ENCODE assay signal across 15 cellular contexts in the genomic region with DNA sequence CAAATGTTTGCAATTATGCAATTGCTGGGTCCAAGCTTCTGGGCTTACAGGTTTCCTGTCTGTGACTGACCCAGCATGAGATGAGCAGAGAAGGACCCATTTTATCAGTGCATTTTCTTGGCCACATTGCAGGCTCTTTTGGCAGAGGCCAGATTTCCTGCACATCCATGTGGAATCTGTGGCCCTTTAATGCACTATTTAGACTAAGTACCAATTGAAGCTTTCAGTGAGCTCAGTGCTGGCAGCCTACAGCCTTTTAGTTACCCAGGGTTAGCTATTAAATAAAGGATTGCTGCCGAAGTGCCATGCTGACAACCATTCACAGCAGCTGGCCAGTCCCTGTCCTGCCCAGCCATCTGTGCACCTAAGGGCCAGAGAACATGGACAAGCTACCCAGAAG.
A peak's percentile ranks its signal among the peaks of the same experiment; 100 is the strongest.
DNase-seq lines count a peak whose midpoint lies in the region; TF ChIP-seq lines count a peak whose summit lies in the region.
"Had no signal": no experiment of that assay in that cellular context is flagged by ENCODE, and none has a peak within 500 bp of the region (broad histone marks: within the 10 kb centered on the region; RNA-seq: fewer than 3 reads in every experiment).

No MANE protein-coding gene starts in this region.

- H3K36me3 Mint-ChIP-seq in activated CD4-positive, alpha-beta T cell treated with anti-CD3 and anti-CD28 coated beads, Interleukin-2, amount 10 ng/mL, durations not matched to agents 24 days and 14 days (ENCODE audit: low read depth) = no peaks in the 10 kb centered on the region
- no peaks in the 10 kb centered on the region for H3K36me3 Mint-ChIP-seq in endodermal cell (ENCODE audit: low read depth)
- H3K36me3 Mint-ChIP-seq: CD4-positive, CD25-positive, alpha-beta regulatory T cell had no signal

- H3K4me3 Mint-ChIP-seq in activated CD4-positive, alpha-beta T cell treated with anti-CD3 and anti-CD28 coated beads, Interleukin-2, amount 10 ng/mL, durations not matched to agents 24 days and 14 days = no peak overlapping the region
- no peak overlapping the region for H3K4me3 Mint-ChIP-seq in endodermal cell
- H3K4me3 Mint-ChIP-seq: CD4-positive, CD25-positive, alpha-beta regulatory T cell; GM23338 had no signal

- TF ChIP-seq CTCF in endodermal cell (conservative IDR thresholded peaks at IDR 0.05) = no peak

- H3K4me3 ChIP-seq in endodermal cell (ENCODE audit: low read length) = no peak overlapping the region
- H3K4me3 ChIP-seq: BLaER1 treated with 17β-estradiol and CSF1 and Interleukin-3, amounts not matched to agents 10 nM and 100 nM; GM12878; GM23338 had no signal

- no peaks in the 10 kb centered on the region for H3K4me1 ChIP-seq in endodermal cell (ENCODE audit: control insufficient read depth, insufficient read depth, low read length)
- H3K4me1 ChIP-seq: BLaER1 treated with 17β-estradiol and CSF1 and Interleukin-3, amounts not matched to agents 10 nM and 100 nM had no signal

- H3K36me3 ChIP-seq in endodermal cell (ENCODE audit: control insufficient read depth, insufficient read depth, low read length) = no peaks in the 10 kb centered on the region
- H3K36me3 ChIP-seq: BLaER1 treated with 17β-estradiol and CSF1 and Interleukin-3, amounts not matched to agents 10 nM and 100 nM had no signal

- H3K9ac ChIP-seq in endodermal cell (ENCODE audit: extremely low read depth, low read length, poor library complexity, severe bottlenecking) = no peak overlapping the region
- H3K9ac ChIP-seq: BLaER1 treated with 17β-estradiol and CSF1 and Interleukin-3, amounts not matched to agents 10 nM and 100 nM had no signal

- H3K27ac ChIP-seq in endodermal cell (ENCODE audit: low read depth, low read length) = no peak overlapping the region
- H3K27ac ChIP-seq: 22Rv1; BLaER1 treated with 17β-estradiol and CSF1 and Interleukin-3, amounts not matched to agents 10 nM and 100 nM; HL-60 had no signal

- H3K27me3 Mint-ChIP-seq in activated CD4-positive, alpha-beta T cell treated with anti-CD3 and anti-CD28 coated beads, Interleukin-2, amount 10 ng/mL, durations not matched to agents 24 days and 14 days = no peaks in the 10 kb centered on the region
- H3K27me3 Mint-ChIP-seq in endodermal cell (ENCODE audit: insufficient read depth) = no peaks in the 10 kb centered on the region

- no peaks in the 10 kb centered on the region for H3K9me3 Mint-ChIP-seq in activated CD4-positive, alpha-beta T cell treated with anti-CD3 and anti-CD28 coated beads, Interleukin-2, amount 10 ng/mL, durations not matched to agents 24 days and 14 days
- H3K9me3 Mint-ChIP-seq in endodermal cell = peaks cover 92% of the 10 kb centered on the region

- H3K27ac Mint-ChIP-seq in activated CD4-positive, alpha-beta T cell treated with anti-CD3 and anti-CD28 coated beads, Interleukin-2, amount 10 ng/mL, durations not matched to agents 24 days and 14 days = no peak overlapping the region
- no peak overlapping the region for H3K27ac Mint-ChIP-seq in endodermal cell
- H3K27ac Mint-ChIP-seq: CD4-positive, CD25-positive, alpha-beta regulatory T cell; GM23338 had no signal

- WGBS in endodermal cell (ENCODE audit: insufficient coverage in 1 of 2, insufficient read length in 1 of 2), 2 experiments = 76 to 100% methylated on average over 1 of the region's 1 CpG

- DNase-seq in activated CD4-positive, alpha-beta T cell treated with anti-CD3 and anti-CD28 coated beads, Interleukin-2, amount 10 ng/mL, durations not matched to agents 24 days and 14 days = peak; percentile 20
- no peak for DNase-seq in activated CD4-positive, alpha-beta T cell treated with anti-CD3 and anti-CD28 coated beads, Interleukin-2, amount 50 U/mL, for 48 hours
- peak; percentile 37 for DNase-seq in NCI-H524 treated with DMSO at 0.1 percent for 48 hours (lab: John Stamatoyannopoulos, UW)
- peak; percentile 29 for DNase-seq in islet precursor cell
- no peak for DNase-seq in amniotic stem cell (lab: John Stamatoyannopoulos, UW)
- no peak for DNase-seq in endodermal cell
- DNase-seq in KBM-7 = no peak
- DNase-seq: CD4-positive, CD25-positive, alpha-beta regulatory T cell; DMS 273 treated with DMSO at 0.1 percent for 48 hours; H7 had no signal

- H3K27me3 ChIP-seq in endodermal cell (ENCODE audit: control insufficient read depth, insufficient read depth, low read length, poor library complexity, severe bottlenecking) = no peaks in the 10 kb centered on the region
- H3K27me3 ChIP-seq: BLaER1 treated with 17β-estradiol and CSF1 and Interleukin-3, amounts not matched to agents 10 nM and 100 nM had no signal

- peaks cover 79% of the 10 kb centered on the region for H3K9me3 ChIP-seq in endodermal cell (ENCODE audit: control insufficient read depth, low read length)
- H3K9me3 ChIP-seq: BLaER1 treated with 17β-estradiol and CSF1 and Interleukin-3, amounts not matched to agents 10 nM and 100 nM had no signal

- intact Hi-C loops in activated CD4-positive, alpha-beta T cell treated with anti-CD3 and anti-CD28 coated beads, Interleukin-2, amount 10 ng/mL, durations not matched to agents 24 days and 14 days (cut with micrococcal nuclease) = no loop called here

- H3K4me1 Mint-ChIP-seq in activated CD4-positive, alpha-beta T cell treated with anti-CD3 and anti-CD28 coated beads, Interleukin-2, amount 10 ng/mL, durations not matched to agents 24 days and 14 days = no peaks in the 10 kb centered on the region
- no peaks in the 10 kb centered on the region for H3K4me1 Mint-ChIP-seq in endodermal cell
- H3K4me1 Mint-ChIP-seq: CD4-positive, CD25-positive, alpha-beta regulatory T cell had no signal

- in situ Hi-C loops in KBM-7 (cut with MboI; ENCODE audit: low pct_unique_long_range_greater_than_20kb, low sequenced_read_pairs) = no loop called here

Comparison
In these comparisons a context has a peak if more than half of its experiments do, and no peak if none do; other contexts are left out.
1. DNase-seq: peak in activated CD4-positive, alpha-beta T cell treated with anti-CD3 and anti-CD28 coated beads, Interleukin-2, amount 10 ng/mL, durations not matched to agents 24 days and 14 days (single experiment), NCI-H524 treated with DMSO at 0.1 percent for 48 hours (single experiment) and islet precursor cell (single experiment); none in activated CD4-positive, alpha-beta T cell treated with anti-CD3 and anti-CD28 coated beads, Interleukin-2, amount 50 U/mL, for 48 hours (0 of 2), amniotic stem cell (single experiment), endodermal cell (single experiment) and KBM-7 (single experiment).